ENCODE assay signal across 25 cellular contexts in the genomic region with DNA sequence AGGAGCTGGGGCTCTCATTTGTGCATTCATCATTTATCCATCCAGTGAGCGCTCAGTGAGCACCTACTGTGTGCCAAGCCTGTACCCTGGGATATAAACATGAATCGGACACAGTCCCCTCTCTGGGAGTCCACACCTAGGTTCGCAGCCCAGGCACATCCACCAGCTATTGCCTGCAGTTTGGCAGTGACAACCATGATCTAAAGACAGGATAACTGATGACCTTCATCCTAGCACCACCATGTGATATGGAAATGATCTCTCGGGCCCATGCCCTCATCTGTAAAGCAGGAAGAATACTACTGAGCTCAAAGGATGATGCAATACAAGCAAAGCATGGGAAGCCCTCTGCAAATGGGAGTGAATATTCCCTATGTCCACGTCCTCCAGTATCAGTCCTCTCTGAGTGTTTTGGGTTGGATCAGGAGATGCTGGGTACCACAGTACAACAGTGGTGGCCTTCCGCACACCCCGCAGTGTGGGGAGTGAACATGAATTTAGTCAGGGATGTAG.
"Had no signal": no experiment of that assay in that cellular context is flagged by ENCODE, and none has a peak within 500 bp of the region (broad histone marks: within the 10 kb centered on the region; RNA-seq: fewer than 3 reads in every experiment).

No MANE protein-coding gene starts in this region.

- H3K27me3 ChIP-seq: colonic mucosa, esophagus squamous epithelium, gastrocnemius medialis, left lung had no signal

- H3K27ac ChIP-seq: colonic mucosa, epithelial cell of prostate, esophagus squamous epithelium, gastrocnemius medialis, heart right ventricle, left lung, lower lobe of right lung had no signal

- H3K27me3 Mint-ChIP-seq: dendritic cell treated with granulocyte-macrophage colony-stimulating factor and Interleukin-4, amounts not matched to agents 40 ng/mL and 50 ng/mL, for 4 days had no signal

- ATAC-seq: effector memory CD8-positive, alpha-beta T cell; esophagus mucosa; gastrocnemius medialis; heart right ventricle; left cardiac atrium; left lung; left ventricle myocardium superior; lower lobe of right lung had no signal

- H3K4me3 ChIP-seq: colonic mucosa, esophagus squamous epithelium, gastrocnemius medialis, heart right ventricle, left lung, lower lobe of right lung had no signal

- H3K36me3 ChIP-seq: colonic mucosa, esophagus squamous epithelium, gastrocnemius medialis, heart right ventricle, left lung, lower lobe of right lung had no signal

- H3K9me3 ChIP-seq: colonic mucosa, esophagus squamous epithelium, gastrocnemius medialis, heart right ventricle, left lung, lower lobe of right lung had no signal

- H3K4me3 Mint-ChIP-seq: dendritic cell treated with granulocyte-macrophage colony-stimulating factor and Interleukin-4, amounts not matched to agents 40 ng/mL and 50 ng/mL, for 4 days; effector memory CD8-positive, alpha-beta T cell; endodermal cell had no signal

- DNase-seq: colonic mucosa; cortex of kidney; effector CD8-positive, alpha-beta T cell; effector memory CD8-positive, alpha-beta T cell; endodermal cell; erythroblast; esophagus squamous epithelium; foreskin fibroblast; foreskin melanocyte; gastrocnemius medialis; glutamatergic neuron; heart right ventricle; hippocampal formation; left cardiac atrium; left lung; left ventricle myocardium superior; lower lobe of right lung; mesenchymal stem cell; midbrain had no signal

- H3K27ac Mint-ChIP-seq: dendritic cell treated with granulocyte-macrophage colony-stimulating factor and Interleukin-4, amounts not matched to agents 40 ng/mL and 50 ng/mL, for 4 days; effector memory CD8-positive, alpha-beta T cell; endodermal cell had no signal

- H3K4me1 ChIP-seq: colonic mucosa, esophagus squamous epithelium, gastrocnemius medialis, left lung, lower lobe of right lung had no signal

- FAIRE-seq: endometrium, islet of Langerhans, keratinocyte had no signal
